ENCODE assay signal across 22 cellular contexts in genomic region chr1:84344286-84344685, GRCh38. TPM values are rescaled to one million over a fixed set of nuclear protein-coding genes. Genes with fewer than 3 reads are reported as not detected.
DNase-seq lines count a peak whose midpoint lies in the region; ATAC-seq and TF ChIP-seq lines count a peak whose summit lies in the region.
"Had no signal": no experiment of that assay in that cellular context is flagged by ENCODE, and none has a peak within 500 bp of the region (broad histone marks: within the 10 kb centered on the region; RNA-seq: fewer than 3 reads in every experiment).

No MANE protein-coding gene starts in this region.

- H3K36me3 ChIP-seq in sigmoid colon (no peaks in the 10 kb centered on the region), thyroid gland (no peaks in the 10 kb centered on the region)
- H3K36me3 ChIP-seq: BE2C, heart left ventricle, right lobe of liver had no signal

- H3K27ac ChIP-seq in sigmoid colon, result no peak overlapping the region
- no peak overlapping the region for H3K27ac ChIP-seq in thyroid gland
- H3K27ac ChIP-seq: heart left ventricle, right lobe of liver, SK-N-MC had no signal

- DNase-seq in EH (ENCODE audit: low read depth) (peak; percentile 50), MV-4-11 (lab: John Stamatoyannopoulos, UW) (peak; percentile 29), cardiac fibroblast (ENCODE audit: low read depth in 2 of 2) (peak; percentile 27 to 66), myocyte (ENCODE audit: low read depth) (peak; percentile 22), sigmoid colon (no peak), thyroid gland (no peak), cortex of kidney (lab: John Stamatoyannopoulos, UW) (no peak)
- DNase-seq: activated CD4-positive, alpha-beta T cell treated with anti-CD3 and anti-CD28 coated beads, Interleukin-2, amount 10 ng/mL, durations not matched to agents 24 days and 14 days; activated naive CD4-positive, alpha-beta T cell treated with Interleukin-2 at 50 U/mL for 16 hours; BE2C; erythroblast; heart left ventricle; islet precursor cell; midbrain; NCI-H2029; NCI-H524 treated with DMSO at 0.1 percent for 48 hours; right lobe of liver; stimulated activated CD4-positive, alpha-beta T cell treated with anti-CD3 and anti-CD28 coated beads, Interleukin-2, amount 100 ng/mL, for 48 hours; T1000 had no signal

- H3K9me3 ChIP-seq in sigmoid colon (no peaks in the 10 kb centered on the region), thyroid gland (no peaks in the 10 kb centered on the region)
- H3K9me3 ChIP-seq: BE2C, right lobe of liver had no signal

- ATAC-seq in GM21737 (IDR thresholded peaks at IDR 0.05; ENCODE audit: unreplicated experiment), result no peak
- ATAC-seq: right lobe of liver had no signal

- TF ChIP-seq CTCF in cardiac fibroblast (IDR thresholded peaks at IDR 0.05; ENCODE audit: low read depth, low read length) (no peak), sigmoid colon (IDR thresholded peaks at IDR 0.05) (no peak), thyroid gland (IDR thresholded peaks at IDR 0.05) (no peak)

- intact Hi-C loops in sigmoid colon (cut with DNase I), result no loop called here
- intact Hi-C loops in thyroid gland (cut with DNase I), result no loop called here

- H3K4me1 ChIP-seq in sigmoid colon (no peaks in the 10 kb centered on the region), thyroid gland (peaks cover 5 to 6% of the 10 kb centered on the region in 2 donors)
- H3K4me1 ChIP-seq: BE2C, heart left ventricle, right lobe of liver had no signal

- WGBS in sigmoid colon, 2 donors, result 92 to 95% methylated on average over 1 of the region's 1 CpG
- 100% methylated on average over 1 of the region's 1 CpG for WGBS in thyroid gland, 2 donors

- TF ChIP-seq EP300 in sigmoid colon (IDR thresholded peaks at IDR 0.05), result no peak

- TF ChIP-seq POLR2A in sigmoid colon (IDR thresholded peaks at IDR 0.05) (no peak), thyroid gland (IDR thresholded peaks at IDR 0.05) (no peak)

- H3K4me3 ChIP-seq in cardiac fibroblast (replicated peaks in 1 of 2; ENCODE audit: low read depth in 2 of 2, low read length in 2 of 2) (no peak overlapping the region), sigmoid colon (no peak overlapping the region), thyroid gland (replicated peaks in 1 of 3) (no peak overlapping the region)
- H3K4me3 ChIP-seq: heart left ventricle, right lobe of liver, SK-N-MC had no signal

- H3K27me3 ChIP-seq in sigmoid colon, result no peaks in the 10 kb centered on the region
- H3K27me3 ChIP-seq in thyroid gland, result no peaks in the 10 kb centered on the region
- H3K27me3 ChIP-seq: BE2C, heart left ventricle, right lobe of liver had no signal

RNA-seq across cellular contexts. Expression of gene SAMD13, which starts 42.8 kb away (rescaled TPM):
- total RNA-seq in myocyte (0.70 and 0.99 TPM in 2 replicates), sigmoid colon (1 to 10 TPM in 3 of 4 donors, under 1 TPM in 1; 0.41 to 3.0 (median 2.1) TPM), thyroid gland (1 to 10 TPM; 5.6 to 9.5 (median 5.9) TPM)
- polyA plus RNA-seq in myocyte (2012), result 0.34 TPM
- 10 to 100 TPM in 2 of 3 donors, 1 to 10 TPM in 1; 8.8 to 31.8 (median 21.3) TPM for polyA plus RNA-seq in sigmoid colon

RNA-seq across cellular contexts. Expression of gene DNASE2B, which starts 54.0 kb away (rescaled TPM):
- not detected in 2 replicates for total RNA-seq in myocyte
- not detected for polyA plus RNA-seq in myocyte (2012)
- total RNA-seq in sigmoid colon, result under 1 TPM in 1 of 4 donors, not detected in 3; 0.99 TPM
- under 1 TPM in 1 of 3 donors, not detected in 2; 0.38 TPM for polyA plus RNA-seq in sigmoid colon
- under 1 TPM in 1 of 4 donors, not detected in 3; 0.88 TPM for total RNA-seq in thyroid gland
- total RNA-seq: activated CD4-positive, alpha-beta T cell treated with anti-CD3 and anti-CD28 coated beads, Interleukin-2, amount 10 ng/mL, durations not matched to agents 24 days and 14 days; temporal lobe had no signal

Comparison
In these comparisons a context has a peak if more than half of its experiments do, and no peak if none do; other contexts are left out.
1. DNase-seq: peak in EH (single experiment), MV-4-11 (single experiment), cardiac fibroblast (2 of 2) and myocyte (single experiment); none in sigmoid colon (single experiment), thyroid gland (0 of 2) and cortex of kidney (single experiment).